Comparison of ENCODE assay signal across 24 cellular contexts in genomic region chr3:193794002-193794835, GRCh38.
DNase-seq lines count a peak whose midpoint lies in the region; ATAC-seq and TF ChIP-seq lines count a peak whose summit lies in the region.
"Had no signal": no experiment of that assay in that cellular context is flagged by ENCODE, and none has a peak within 500 bp of the region (broad histone marks: within the 10 kb centered on the region; RNA-seq: fewer than 3 reads in every experiment).

No MANE protein-coding gene starts in this region.

- H4K20me1 ChIP-seq in BLaER1 treated with 17β-estradiol and CSF1 and Interleukin-3, amounts not matched to agents 10 nM and 100 nM: no peaks in the 10 kb centered on the region; a peak in 1 of 22 replicates
- H4K20me1 ChIP-seq: BLaER1 had no signal

- no peak for TF ChIP-seq POLR2A in NB4 (IDR thresholded peaks at IDR 0.05; ENCODE audit: extremely low read depth, insufficient read length)
- no peak for TF ChIP-seq POLR2A in body of pancreas (IDR thresholded peaks at IDR 0.05)

- intact Hi-C loops in body of pancreas (cut with DNase I): loop anchor here (10.0 kb wide), 1 partner anchor 331 kb away; no protein-coding TSS in a partner anchor

- H3K27me3 ChIP-seq in BLaER1 treated with 17β-estradiol and CSF1 and Interleukin-3, amounts not matched to agents 10 nM and 100 nM: no peaks in the 10 kb centered on the region; a peak in 1 of 22 replicates
- H3K27me3 ChIP-seq in body of pancreas: no peaks in the 10 kb centered on the region
- H3K27me3 ChIP-seq: BLaER1, vagina had no signal

- H3K36me3 ChIP-seq in BLaER1 treated with 17β-estradiol and CSF1 and Interleukin-3, amounts not matched to agents 10 nM and 100 nM: no peaks in the 10 kb centered on the region
- H3K36me3 ChIP-seq in body of pancreas (replicated peaks in 1 of 2; ENCODE audit: insufficient read depth in 1 of 2, low read depth in 2 of 2): no peaks in the 10 kb centered on the region
- H3K36me3 ChIP-seq: BLaER1, vagina had no signal

- peak overlapping the region in 6 of 11 experiments; percentile 2 to 40 (median 22); a peak in 6 of 22 replicates for H3K4me2 ChIP-seq in BLaER1 treated with 17β-estradiol and CSF1 and Interleukin-3, amounts not matched to agents 10 nM and 100 nM
- H3K4me2 ChIP-seq: BLaER1 had no signal

- H3K9me3 ChIP-seq in BLaER1 treated with 17β-estradiol and CSF1 and Interleukin-3, amounts not matched to agents 10 nM and 100 nM (replicated peaks in 1 of 11): no peaks in the 10 kb centered on the region
- H3K9me3 ChIP-seq in body of pancreas: no peaks in the 10 kb centered on the region
- H3K9me3 ChIP-seq: BLaER1, vagina had no signal

- DNase-seq in NB4 (ENCODE audit: low read depth): peak; percentile 13
- peak in 2 of 4 donors; percentile 23 to 44 for DNase-seq in body of pancreas
- DNase-seq in left kidney (ENCODE audit: low read depth, low spot score): peak; percentile 71
- no peak for DNase-seq in NCI-H1092 (lab: John Stamatoyannopoulos, UW)
- no peak for DNase-seq in SW480 (ENCODE audit: low spot score)
- DNase-seq: activated CD4-positive, alpha-beta T cell treated with anti-CD3 and anti-CD28 coated beads, Interleukin-2, amount 10 ng/mL, durations not matched to agents 7 days and 5 days; DMS 273 treated with DMSO at 0.1 percent for 48 hours; effector memory CD8-positive, alpha-beta T cell; H9; midbrain; NCI-H187; NCI-H2227 treated with DMSO at 0.1 percent for 48 hours; NCI-H774; posterior cingulate gyrus; SHP77; stimulated activated CD4-positive, alpha-beta T cell treated with anti-CD3 and anti-CD28 coated beads, Interleukin-2, amount 100 ng/mL, for 24 hours; SW 1271 had no signal

- WGBS in body of pancreas, 2 donors: 32% methylated on average over 11 of the region's 11 CpGs

- no peak overlapping the region for H3K4me3 ChIP-seq in BLaER1 treated with 17β-estradiol and CSF1 and Interleukin-3, amounts not matched to agents 10 nM and 100 nM
- H3K4me3 ChIP-seq in NB4 (ENCODE audit: low read depth, low read length) (no peak overlapping the region), body of pancreas (no peak overlapping the region)
- H3K4me3 ChIP-seq: BLaER1, vagina had no signal

- no peak overlapping the region for H3K27ac ChIP-seq in BLaER1 treated with 17β-estradiol and CSF1 and Interleukin-3, amounts not matched to agents 10 nM and 100 nM
- H3K27ac ChIP-seq in body of pancreas: peak overlapping the region in 3 of 4 donors; percentile 27 to 63 (median 36)
- H3K27ac ChIP-seq: BLaER1, vagina had no signal

- H3K9ac ChIP-seq in BLaER1 treated with 17β-estradiol and CSF1 and Interleukin-3, amounts not matched to agents 10 nM and 100 nM: no peak overlapping the region
- H3K9ac ChIP-seq: BLaER1 had no signal

- TF ChIP-seq CTCF in NB4 (IDR thresholded peaks at IDR 0.05; ENCODE audit: low read depth, low read length): no peak
- peak in 1 of 7 experiments; percentile 7 for TF ChIP-seq CTCF in body of pancreas (IDR thresholded peaks at IDR 0.05)

- peaks cover 0 to 17% (median 11%) of the 10 kb centered on the region in 10 experiments; a peak in 15 of 20 replicates for H3K4me1 ChIP-seq in BLaER1 treated with 17β-estradiol and CSF1 and Interleukin-3, amounts not matched to agents 10 nM and 100 nM
- peaks cover 45% of the 10 kb centered on the region for H3K4me1 ChIP-seq in body of pancreas

- ATAC-seq in body of pancreas (peak; percentile 68), GM18909 (IDR thresholded peaks at IDR 0.05; ENCODE audit: poor library complexity, unreplicated experiment) (no peak), HG03097 (IDR thresholded peaks at IDR 0.05; ENCODE audit: low FRiP score, unreplicated experiment) (no peak)
- ATAC-seq: effector memory CD8-positive, alpha-beta T cell; natural killer cell treated with Interleukin-12 subunit alpha and Interleukin-12 subunit beta and Interleukin-15 and Interleukin-18, amount 100 ng/mL, for 72 hours; stimulated activated effector memory CD8-positive, alpha-beta T cell treated with anti-CD3 and anti-CD28 coated beads, Interleukin-12 subunit alpha, Interleukin-12 subunit beta, amount 100 ng/mL, for 72 hours had no signal

Comparison
In these comparisons a context has a peak if more than half of its experiments do, and no peak if none do; other contexts are left out.
1. H3K27ac ChIP-seq: peak in body of pancreas (3 of 4); none in BLaER1 treated with 17β-estradiol and CSF1 and Interleukin-3, amounts not matched to agents 10 nM and 100 nM (0 of 11).
2. DNase-seq: peak in NB4 (single experiment) and left kidney (single experiment); none in NCI-H1092 (single experiment) and SW480 (single experiment).